In genomic region chr15:85828869-85829268, GRCh38 we compare ENCODE assay signal across 20 cellular contexts. TPM values are rescaled to one million over a fixed set of nuclear protein-coding genes. Genes with fewer than 3 reads are reported as not detected.
DNase-seq lines count a peak whose midpoint lies in the region; ATAC-seq lines count a peak whose summit lies in the region.
"Had no signal": no experiment of that assay in that cellular context is flagged by ENCODE, and none has a peak within 500 bp of the region (broad histone marks: within the 10 kb centered on the region; RNA-seq: fewer than 3 reads in every experiment).

No MANE protein-coding gene starts in this region.

- peak; percentile 95 for DNase-seq in DMS 273 (lab: John Stamatoyannopoulos, UW; ENCODE audit: unreplicated experiment)
- DNase-seq in NCI-H524 treated with DMSO at 0.1 percent for 48 hours (lab: John Stamatoyannopoulos, UW): peak; percentile 98
- peak; percentile 8 for DNase-seq in cerebellum (ENCODE audit: low spot score)
- DNase-seq in effector CD4-positive, alpha-beta T cell: no peak
- DNase-seq in dedifferentiated amniotic fluid mesenchymal stem cell (ENCODE audit: extremely low spot score): no peak
- DNase-seq: activated CD4-positive, alpha-beta T cell treated with anti-CD3 and anti-CD28 coated beads for 48 hours; activated naive CD4-positive, alpha-beta T cell treated with Interleukin-2 at 50 U/mL for 16 hours; activated T-cell treated with anti-CD3 and anti-CD28 coated beads, Interleukin-2, amount 50 U/mL, for 24 hours; cortex of kidney; GOT3; islet precursor cell; left ventricle myocardium superior; naive thymus-derived CD8-positive, alpha-beta T cell; NCI-H1105 treated with DMSO at 0.1 percent for 48 hours; NCI-H2107; NCI-H510A treated with DMSO at 0.1 percent for 48 hours; stimulated activated CD4-positive, alpha-beta T cell treated with anti-CD3 and anti-CD28 coated beads, Interleukin-2, amount 100 ng/mL, for 24 hours had no signal

- ATAC-seq in HG02885 (IDR thresholded peaks at IDR 0.05; ENCODE audit: poor library complexity, unreplicated experiment): peak; percentile 62
- ATAC-seq in GM19455 (IDR thresholded peaks at IDR 0.05; ENCODE audit: unreplicated experiment): no peak
- no peak for ATAC-seq in GM18907 (IDR thresholded peaks at IDR 0.05; ENCODE audit: unreplicated experiment)
- ATAC-seq: left ventricle myocardium superior; naive thymus-derived CD8-positive, alpha-beta T cell had no signal

RNA-seq across cellular contexts. Expression of gene KLHL25, which starts 34.1 kb away (rescaled TPM):
- total RNA-seq in cerebellum: 38.5 TPM

Comparison
In these comparisons a context has a peak if more than half of its experiments do, and no peak if none do; other contexts are left out.
1. DNase-seq: peak in DMS 273 (single experiment), NCI-H524 treated with DMSO at 0.1 percent for 48 hours (single experiment) and cerebellum (single experiment); none in effector CD4-positive, alpha-beta T cell (single experiment) and dedifferentiated amniotic fluid mesenchymal stem cell (single experiment).